14 cellular contexts compared by ENCODE assay signal in genomic region chr9:105993051-105993854, GRCh38.
A peak's percentile ranks its signal among the peaks of the same experiment; 100 is the strongest.
DNase-seq lines count a peak whose midpoint lies in the region; ATAC-seq and TF ChIP-seq lines count a peak whose summit lies in the region.
"Had no signal": no experiment of that assay in that cellular context is flagged by ENCODE, and none has a peak within 500 bp of the region (broad histone marks: within the 10 kb centered on the region; RNA-seq: fewer than 3 reads in every experiment).

No MANE protein-coding gene starts in this region.

- H3K4me1 ChIP-seq in suprapubic skin, result no peaks in the 10 kb centered on the region
- H3K4me1 ChIP-seq: ascending aorta had no signal

- no peak overlapping the region for H3K4me3 ChIP-seq in suprapubic skin
- H3K4me3 ChIP-seq: ascending aorta had no signal

- H3K36me3 ChIP-seq in suprapubic skin, result no peaks in the 10 kb centered on the region
- H3K36me3 ChIP-seq: ascending aorta had no signal

- no peak for TF ChIP-seq EP300 in suprapubic skin (IDR thresholded peaks at IDR 0.05)

- no peak overlapping the region for H3K27ac ChIP-seq in suprapubic skin
- H3K27ac ChIP-seq: ascending aorta had no signal

- no peaks in the 10 kb centered on the region for H3K9me3 ChIP-seq in suprapubic skin
- H3K9me3 ChIP-seq: ascending aorta had no signal

- no peaks in the 10 kb centered on the region for H3K27me3 ChIP-seq in suprapubic skin
- H3K27me3 ChIP-seq: ascending aorta had no signal

- DNase-seq in DMS53 treated with DMSO at 0.1 percent for 48 hours (lab: John Stamatoyannopoulos, UW; ENCODE audit: unreplicated experiment), result peak; percentile 50
- peak; percentile 76 for DNase-seq in NCI-H82 (lab: John Stamatoyannopoulos, UW)
- peak; percentile 77 for DNase-seq in foreskin melanocyte
- peak; percentile 32 for DNase-seq in occipital lobe (lab: John Stamatoyannopoulos, UW)
- DNase-seq in suprapubic skin (ENCODE audit: low spot score in 2 of 2), result no peak
- DNase-seq in NCI-H446 treated with DMSO at 0.1 percent for 48 hours (lab: John Stamatoyannopoulos, UW), result no peak
- DNase-seq: activated effector memory CD4-positive, alpha-beta T cell treated with anti-CD3 and anti-CD28 coated beads, Interleukin-2, amount 50 U/mL, for 16 hours; AML-193; left colon; NCI-H69; RPMI8226; stimulated activated naive CD8-positive, alpha-beta T cell treated with anti-CD3 and anti-CD28 coated beads, Interleukin-15, amount 100 ng/mL, for 72 hours had no signal

- TF ChIP-seq CTCF in suprapubic skin (IDR thresholded peaks at IDR 0.05), result no peak

- 74% methylated on average over 10 of the region's 10 CpGs for WGBS in suprapubic skin

- no peak for ATAC-seq in GM19452 (IDR thresholded peaks at IDR 0.05; ENCODE audit: unreplicated experiment)
- ATAC-seq: left colon; stimulated activated naive CD8-positive, alpha-beta T cell treated with anti-CD3 and anti-CD28 coated beads, Interleukin-15, amount 100 ng/mL, for 72 hours had no signal

- TF ChIP-seq POLR2A in suprapubic skin (IDR thresholded peaks at IDR 0.05), result no peak

Comparison
In these comparisons a context has a peak if more than half of its experiments do, and no peak if none do; other contexts are left out.
1. DNase-seq: peak in DMS53 treated with DMSO at 0.1 percent for 48 hours (single experiment), NCI-H82 (single experiment), foreskin melanocyte (single experiment) and occipital lobe (single experiment); none in suprapubic skin (0 of 2) and NCI-H446 treated with DMSO at 0.1 percent for 48 hours (single experiment).